In the genomic region with DNA sequence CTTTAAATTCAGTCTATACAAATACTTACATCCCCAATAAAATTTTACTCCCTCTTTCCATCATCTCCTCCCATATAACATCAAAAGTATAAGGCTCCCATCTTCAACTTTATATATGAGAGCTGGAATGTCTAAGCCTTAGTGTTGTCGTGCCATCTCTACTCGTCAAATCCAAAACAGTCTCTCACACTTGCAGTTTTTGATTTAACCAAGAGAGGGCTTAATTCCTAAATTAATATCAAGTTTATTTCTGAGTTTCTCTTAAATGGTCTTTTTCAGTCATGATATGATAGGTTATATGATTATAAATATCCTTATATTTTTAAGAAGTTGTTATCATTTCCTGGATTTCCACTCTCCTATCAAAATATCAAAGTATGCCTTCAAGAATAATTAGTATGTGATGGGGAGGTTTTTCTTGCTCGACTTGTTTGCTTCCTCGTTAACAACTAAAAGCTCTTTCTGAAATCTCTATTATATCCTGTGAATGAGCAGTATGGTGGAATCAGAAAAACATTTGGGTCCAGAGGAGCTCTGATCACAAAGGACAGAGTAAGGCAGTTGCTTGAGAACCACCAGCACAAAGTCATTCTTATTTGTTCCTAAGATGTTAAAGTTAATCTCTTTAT, we compare ENCODE assay signal across 12 cellular contexts. TPM values are rescaled to one million over a fixed set of nuclear protein-coding genes. Genes with fewer than 3 reads are reported as not detected.
DNase-seq lines count a peak whose midpoint lies in the region; ATAC-seq, FAIRE-seq and TF ChIP-seq lines count a peak whose summit lies in the region.
"Had no signal": no experiment of that assay in that cellular context is flagged by ENCODE, and none has a peak within 500 bp of the region (broad histone marks: within the 10 kb centered on the region; RNA-seq: fewer than 3 reads in every experiment).

No MANE protein-coding gene starts in this region.

- CTCF ChIA-PET in activated CD8-positive, alpha-beta T cell treated with anti-CD3 and anti-CD28 coated beads, Interleukin-2, amount 10 ng/mL, durations not matched to agents 7 days and 5 days (lab: Charles Lee): interaction anchor here (0.7 to 2.0 kb wide), 7 partner anchors 11 to 142 kb away, joined by 3 to 7 read pairs (median 3); no protein-coding TSS in a partner anchor

- H3K36me3 ChIP-seq in GM23338 (ENCODE audit: insufficient read depth) (no peaks in the 10 kb centered on the region), keratinocyte (ENCODE audit: control insufficient read depth in 2 of 2, extremely low read depth in 1 of 2, insufficient read depth in 2 of 2, low read length in 2 of 2) (no peaks in the 10 kb centered on the region)

- no peaks in the 10 kb centered on the region for H3K9me3 ChIP-seq in keratinocyte (ENCODE audit: control insufficient read depth, low read depth, low read length)

- no peak for ATAC-seq in GM23338
- no peak for ATAC-seq in activated CD8-positive, alpha-beta T cell treated with anti-CD3 and anti-CD28 coated beads, Interleukin-2, amount 10 ng/mL, durations not matched to agents 7 days and 5 days
- ATAC-seq: activated T-cell treated with anti-CD3 and anti-CD28 coated beads, Interleukin-2, amount 50 U/mL, for 4 hours; GM12878 had no signal

- no peak for FAIRE-seq in keratinocyte (lab: Jason Lieb, UNC)
- FAIRE-seq: GM12878 had no signal

- H3K4me1 Mint-ChIP-seq in GM23338: no peaks in the 10 kb centered on the region; the same call in 2 of the 3 replicates
- H3K4me1 Mint-ChIP-seq in activated CD8-positive, alpha-beta T cell treated with anti-CD3 and anti-CD28 coated beads, Interleukin-2, amount 10 ng/mL, durations not matched to agents 7 days and 5 days (ENCODE audit: low read depth): no peaks in the 10 kb centered on the region

- H3K9me1 ChIP-seq in keratinocyte (ENCODE audit: control insufficient read depth, extremely low read depth, insufficient read depth, low read length): no peaks in the 10 kb centered on the region

- H2AFZ ChIP-seq in GM23338 (no peak overlapping the region), keratinocyte (ENCODE audit: control insufficient read depth, low read length) (peak overlapping the region; percentile 86)

- H3K27me3 ChIP-seq in GM23338 (ENCODE audit: insufficient read depth): peaks cover 76% of the 10 kb centered on the region
- H3K27me3 ChIP-seq in keratinocyte (ENCODE audit: control insufficient read depth, extremely low read depth, insufficient read depth, low read length): no peaks in the 10 kb centered on the region

- no peaks in the 10 kb centered on the region for H3K36me3 Mint-ChIP-seq in GM23338 (ENCODE audit: low read depth)
- no peaks in the 10 kb centered on the region for H3K36me3 Mint-ChIP-seq in activated CD8-positive, alpha-beta T cell treated with anti-CD3 and anti-CD28 coated beads, Interleukin-2, amount 10 ng/mL, durations not matched to agents 7 days and 5 days (ENCODE audit: low read depth)

- H4K20me1 ChIP-seq in GM23338 (replicated peaks; ENCODE audit: insufficient read depth): peaks cover 9% of the 10 kb centered on the region; the same call in 1 of the 2 replicates
- H4K20me1 ChIP-seq in keratinocyte (ENCODE audit: control insufficient read depth, extremely low read depth, insufficient read depth, low read length): no peaks in the 10 kb centered on the region

- no peak overlapping the region for H3K9ac ChIP-seq in keratinocyte (ENCODE audit: control insufficient read depth, extremely low read depth, insufficient read depth, low read length)

- DNase-seq in ACHN (peak; percentile 25), GM23338 (ENCODE audit: low spot score) (peak; percentile 17), astrocyte of the cerebellum (ENCODE audit: low read depth) (no peak), keratinocyte (ENCODE audit: low read depth, low spot score) (no peak), NCI-H345 (lab: John Stamatoyannopoulos, UW) (no peak), HK-2 (ENCODE audit: unreplicated experiment) (no peak)
- no peak for DNase-seq in activated CD8-positive, alpha-beta memory T cell treated with anti-CD3 and anti-CD28 coated beads, Interleukin-2, amount 50 U/mL, for 48 hours
- no peak for DNase-seq in activated CD8-positive, alpha-beta T cell treated with anti-CD3 and anti-CD28 coated beads, Interleukin-2, amount 10 ng/mL, durations not matched to agents 7 days and 5 days
- DNase-seq: activated T-cell treated with anti-CD3 and anti-CD28 coated beads, Interleukin-2, amount 50 U/mL, for 4 hours; NCI-H1105 had no signal

- H3K79me2 ChIP-seq in GM23338 (replicated peaks; ENCODE audit: insufficient read depth): no peaks in the 10 kb centered on the region
- H3K79me2 ChIP-seq in keratinocyte (ENCODE audit: control insufficient read depth, insufficient read depth, low read length): no peaks in the 10 kb centered on the region

- POLR2A ChIA-PET in activated CD8-positive, alpha-beta T cell treated with anti-CD3 and anti-CD28 coated beads, Interleukin-2, amount 10 ng/mL, durations not matched to agents 7 days and 5 days (lab: Charles Lee): no interaction called here

- H3K9me2 ChIP-seq in GM23338 (ENCODE audit: insufficient read depth): no peaks in the 10 kb centered on the region

- peaks cover 27% of the 10 kb centered on the region for H3K27me3 Mint-ChIP-seq in GM23338 (ENCODE audit: insufficient read depth, low read depth, poor library complexity)
- peaks cover 13% of the 10 kb centered on the region for H3K27me3 Mint-ChIP-seq in activated CD8-positive, alpha-beta T cell treated with anti-CD3 and anti-CD28 coated beads, Interleukin-2, amount 10 ng/mL, durations not matched to agents 7 days and 5 days (ENCODE audit: low read depth)

- H3K4me3 ChIP-seq in GM23338: no peak overlapping the region
- H3K4me3 ChIP-seq in astrocyte of the cerebellum (ENCODE audit: low read depth, low read length): no peak overlapping the region
- no peak overlapping the region for H3K4me3 ChIP-seq in keratinocyte (ENCODE audit: control insufficient read depth in 2 of 3, extremely low read depth in 1 of 3, insufficient read depth in 2 of 3, low read depth in 1 of 3, low read length in 3 of 3)
- H3K4me3 ChIP-seq: GM12878 had no signal

- in situ Hi-C loops in ACHN (cut with HindIII; ENCODE audit: low pct_ligation_motif_present, low pct_unique_long_range_greater_than_20kb, low sequenced_read_pairs): no loop called here
- in situ Hi-C loops in astrocyte of the cerebellum (cut with HindIII; ENCODE audit: low sequenced_read_pairs): no loop called here

- dilution Hi-C loops in keratinocyte (cut with MboI; ENCODE audit: extremely low pct_ligation_motif_present, low sequenced_read_pairs): no loop called here

- no peak overlapping the region for H3K4me2 ChIP-seq in GM23338
- H3K4me2 ChIP-seq in keratinocyte (ENCODE audit: control insufficient read depth, extremely low read depth, insufficient read depth, low read depth, low read length): peak overlapping the region; percentile 32

- H3K9me3 Mint-ChIP-seq in GM23338: no peaks in the 10 kb centered on the region
- H3K9me3 Mint-ChIP-seq in activated CD8-positive, alpha-beta T cell treated with anti-CD3 and anti-CD28 coated beads, Interleukin-2, amount 10 ng/mL, durations not matched to agents 7 days and 5 days (ENCODE audit: insufficient read depth): no peaks in the 10 kb centered on the region
- H3K9me3 Mint-ChIP-seq: activated T-cell treated with anti-CD3 and anti-CD28 coated beads, Interleukin-2, amount 50 U/mL, for 4 hours had no signal

- H3K27ac ChIP-seq in GM23338 (ENCODE audit: low read depth) (no peak overlapping the region), keratinocyte (ENCODE audit: control insufficient read depth, insufficient read depth, low read length) (no peak overlapping the region)

- peak in 1 of 2 experiments; percentile 35; a peak in 1 of 4 replicates for TF ChIP-seq CTCF in GM23338 (conservative IDR thresholded peaks at IDR 0.05; ENCODE audit: low read depth in 2 of 2)
- peak; percentile 27 for TF ChIP-seq CTCF in astrocyte of the cerebellum (IDR thresholded peaks at IDR 0.05; ENCODE audit: low read depth, low read length, missing control alignments)
- TF ChIP-seq CTCF in keratinocyte (optimal IDR thresholded peaks at IDR 0.05 in 1 of 3, IDR thresholded peaks at IDR 0.05 in 1 of 3, conservative IDR thresholded peaks at IDR 0.05 in 1 of 3; ENCODE audit: extremely low read depth in 1 of 3, insufficient read depth in 2 of 3, low read length in 3 of 3): peak in 2 of 3 experiments; percentile 16 to 29

- no peaks in the 10 kb centered on the region for H3F3A ChIP-seq in GM23338 (replicated peaks; ENCODE audit: low read depth)

- H3K4me1 ChIP-seq in GM23338 (ENCODE audit: insufficient read depth) (no peaks in the 10 kb centered on the region), keratinocyte (ENCODE audit: control insufficient read depth, extremely low read depth, insufficient read depth, low read length) (peaks cover 5% of the 10 kb centered on the region)

- no peak overlapping the region for H3K4me3 Mint-ChIP-seq in GM23338
- H3K4me3 Mint-ChIP-seq in activated CD8-positive, alpha-beta T cell treated with anti-CD3 and anti-CD28 coated beads, Interleukin-2, amount 10 ng/mL, durations not matched to agents 7 days and 5 days: no peak overlapping the region
- H3K4me3 Mint-ChIP-seq: activated T-cell treated with anti-CD3 and anti-CD28 coated beads, Interleukin-2, amount 50 U/mL, for 4 hours had no signal

- H3K27ac Mint-ChIP-seq in GM23338: no peak overlapping the region
- no peak overlapping the region for H3K27ac Mint-ChIP-seq in activated CD8-positive, alpha-beta T cell treated with anti-CD3 and anti-CD28 coated beads, Interleukin-2, amount 10 ng/mL, durations not matched to agents 7 days and 5 days

RNA-seq across cellular contexts. Expression of a gene that starts 12.5 kb away (rescaled TPM):
- total RNA-seq in GM23338 (2014; rRNA removed; shearing (Covaris generic)): not detected in 2 replicates
- not detected in 2 replicates for polyA plus RNA-seq in GM23338 (2016; fragmentation: Nextera tagmentation; extraction: Ambion mirVana)
- 0.23 to 1.3 TPM (median 0.56 TPM) in 3 replicates for polyA plus RNA-seq in keratinocyte
- 0.57 TPM for polyA plus RNA-seq in keratinocyte (2011; ENCODE audit: low read depth)
- polyA plus RNA-seq in keratinocyte (2011; cell fraction: cytosol; rRNA removed): 0.08 and 0.58 TPM in 2 replicates
- 0.57 and 0.96 TPM in 2 replicates for polyA plus RNA-seq in keratinocyte (2011; cell fraction: nucleus; rRNA removed)
- polyA plus RNA-seq in keratinocyte (2012; ENCODE audit: low replicate concordance): 4.2 TPM in 1 of 2 replicates, not detected in the other
- 1.3 TPM in 1 of 3 replicates, not detected in the others for polyA minus RNA-seq in keratinocyte
- polyA minus RNA-seq in keratinocyte (2011; cell fraction: cytosol; rRNA and poly(A)+ RNA removed): not detected
- polyA minus RNA-seq in keratinocyte (2011; cell fraction: nucleus; rRNA and poly(A)+ RNA removed): 1.1 and 1.2 TPM in 2 replicates
- not detected for total RNA-seq in activated CD8-positive, alpha-beta T cell treated with anti-CD3 and anti-CD28 coated beads, Interleukin-2, amount 10 ng/mL, durations not matched to agents 7 days and 5 days
- total RNA-seq: activated T-cell treated with anti-CD3 and anti-CD28 coated beads, Interleukin-2, amount 50 U/mL, for 4 hours; cerebellum; GM12878 had no signal
- polyA plus RNA-seq: GM12878 had no signal

RNA-seq across cellular contexts. Expression of a gene that starts 29.3 kb away (rescaled TPM):
- not detected in 2 replicates for total RNA-seq in GM23338 (2014; rRNA removed; shearing (Covaris generic))
- not detected in 2 replicates for polyA plus RNA-seq in GM23338 (2016; fragmentation: Nextera tagmentation; extraction: Ambion mirVana)
- not detected in 3 replicates for polyA plus RNA-seq in keratinocyte
- not detected for polyA plus RNA-seq in keratinocyte (2011; ENCODE audit: low read depth)
- not detected in 2 replicates for polyA plus RNA-seq in keratinocyte (2011; cell fraction: cytosol; rRNA removed)
- polyA plus RNA-seq in keratinocyte (2011; cell fraction: nucleus; rRNA removed): not detected in 2 replicates
- not detected in 2 replicates for polyA plus RNA-seq in keratinocyte (2012; ENCODE audit: low replicate concordance)
- not detected in 3 replicates for polyA minus RNA-seq in keratinocyte
- polyA minus RNA-seq in keratinocyte (2011; cell fraction: cytosol; rRNA and poly(A)+ RNA removed): not detected
- not detected in 2 replicates for polyA minus RNA-seq in keratinocyte (2011; cell fraction: nucleus; rRNA and poly(A)+ RNA removed)
- not detected for total RNA-seq in activated CD8-positive, alpha-beta T cell treated with anti-CD3 and anti-CD28 coated beads, Interleukin-2, amount 10 ng/mL, durations not matched to agents 7 days and 5 days
- total RNA-seq: activated T-cell treated with anti-CD3 and anti-CD28 coated beads, Interleukin-2, amount 50 U/mL, for 4 hours; GM12878 had no signal
- polyA plus RNA-seq: GM12878 had no signal

Comparison
In these comparisons a context has a peak if more than half of its experiments do, and no peak if none do; other contexts are left out.
1. DNase-seq: peak in ACHN (single experiment) and GM23338 (single experiment); none in astrocyte of the cerebellum (single experiment), keratinocyte (single experiment), NCI-H345 (single experiment), activated CD8-positive, alpha-beta memory T cell treated with anti-CD3 and anti-CD28 coated beads, Interleukin-2, amount 50 U/mL, for 48 hours (single experiment), HK-2 (single experiment) and activated CD8-positive, alpha-beta T cell treated with anti-CD3 and anti-CD28 coated beads, Interleukin-2, amount 10 ng/mL, durations not matched to agents 7 days and 5 days (single experiment).